Comparison of ENCODE assay signal across 9 cellular contexts in the genomic region with DNA sequence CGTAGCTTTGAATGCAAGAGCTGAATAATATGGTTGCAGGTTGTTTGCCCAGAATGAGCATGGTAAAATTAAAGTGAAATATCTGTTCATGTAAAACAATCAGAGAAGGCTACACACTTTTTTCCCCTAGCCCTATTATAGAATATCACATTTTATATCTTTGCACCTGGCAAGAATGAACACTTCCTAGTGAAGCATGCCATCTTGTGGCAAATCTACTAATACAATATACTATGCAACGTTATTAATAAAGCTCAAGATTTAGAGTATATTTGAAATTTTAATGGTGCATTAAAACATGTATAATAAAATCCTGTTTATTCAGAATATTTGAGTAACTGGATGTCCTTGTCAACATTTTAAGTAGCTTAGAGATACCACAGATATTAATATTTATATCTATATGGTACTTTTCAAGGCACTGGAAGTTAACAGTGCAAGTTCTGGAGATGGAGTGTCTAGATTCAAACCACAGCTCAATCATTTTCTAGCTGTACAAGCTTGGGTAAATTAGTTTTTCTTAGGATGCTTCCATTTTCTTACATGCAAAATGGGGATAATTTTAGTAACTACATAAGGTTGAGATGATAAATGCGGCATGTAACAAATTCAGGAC.
DNase-seq lines count a peak whose midpoint lies in the region; ATAC-seq and TF ChIP-seq lines count a peak whose summit lies in the region.
"Had no signal": no experiment of that assay in that cellular context is flagged by ENCODE, and none has a peak within 500 bp of the region (broad histone marks: within the 10 kb centered on the region; RNA-seq: fewer than 3 reads in every experiment).

No MANE protein-coding gene starts in this region.

- H3K36me3 ChIP-seq in GM23248 (ENCODE audit: low read depth) (no peaks in the 10 kb centered on the region), mammary epithelial cell (ENCODE audit: insufficient read depth, low read length) (no peaks in the 10 kb centered on the region), osteoblast (ENCODE audit: insufficient read depth, low read length) (no peaks in the 10 kb centered on the region)

- H3K79me2 ChIP-seq in GM23248 (ENCODE audit: insufficient read depth) (no peaks in the 10 kb centered on the region), mammary epithelial cell (ENCODE audit: insufficient read depth, low read length) (no peaks in the 10 kb centered on the region), osteoblast (ENCODE audit: insufficient read depth, low read length) (no peaks in the 10 kb centered on the region)
- H3K79me2 ChIP-seq: parathyroid adenoma had no signal

- H3K9ac ChIP-seq in GM23248 (no peak overlapping the region), mammary epithelial cell (ENCODE audit: insufficient read depth, low read length) (no peak overlapping the region)
- H3K9ac ChIP-seq: parathyroid adenoma had no signal

- no peaks in the 10 kb centered on the region for H3K9me3 ChIP-seq in GM23248 (ENCODE audit: low read depth)
- H3K9me3 ChIP-seq in mammary epithelial cell (replicated peaks; ENCODE audit: insufficient read depth, low read length), result no peaks in the 10 kb centered on the region
- H3K9me3 ChIP-seq in osteoblast (ENCODE audit: low read depth, low read length), result no peaks in the 10 kb centered on the region

- H2AFZ ChIP-seq in GM23248 (no peak overlapping the region), mammary epithelial cell (ENCODE audit: low read depth, low read length) (no peak overlapping the region), osteoblast (ENCODE audit: low read length) (no peak overlapping the region)
- H2AFZ ChIP-seq: parathyroid adenoma had no signal

- H3K4me3 ChIP-seq in GM23248 (no peak overlapping the region), mammary epithelial cell (replicated peaks in 1 of 3; ENCODE audit: insufficient read depth in 1 of 3, low read depth in 2 of 3, low read length in 3 of 3) (no peak overlapping the region), osteoblast (ENCODE audit: insufficient read depth, low read length) (no peak overlapping the region)

- intact Hi-C loops in mammary epithelial cell (cut with micrococcal nuclease), result loop anchor here (5.0 kb wide), 2 partner anchors 643 to 788 kb away; a partner anchor contains a TSS

- peak; percentile 64 for DNase-seq in GM23248
- DNase-seq in NCI-H2081 treated with DMSO at 0.1 percent for 48 hours (lab: John Stamatoyannopoulos, UW), result peak; percentile 46
- no peak for DNase-seq in mammary epithelial cell
- DNase-seq in osteoblast (ENCODE audit: insufficient read length, low spot score, missing footprints), result no peak
- DNase-seq in iPS-NIHi11 (ENCODE audit: low spot score), result no peak
- DNase-seq in dermis blood vessel endothelial cell, result no peak

- 66 to 68% methylated on average over 3 of the region's 3 CpGs for WGBS in GM23248 (ENCODE audit: low coverage in 1 of 2, low lambda C conversion rate in 2 of 2, missing lambda C conversion rate in 2 of 2), 2 experiments
- WGBS in mammary epithelial cell (ENCODE audit: low coverage, missing lambda C conversion rate), result 44% methylated on average over 3 of the region's 3 CpGs

- H3K27me3 ChIP-seq in GM23248 (replicated peaks; ENCODE audit: insufficient read depth) (no peaks in the 10 kb centered on the region), mammary epithelial cell (ENCODE audit: insufficient read depth, low read length) (no peaks in the 10 kb centered on the region), osteoblast (ENCODE audit: insufficient read depth, low read length) (no peaks in the 10 kb centered on the region)

- CTCF ChIA-PET in mammary epithelial cell (lab: Charles Lee; ENCODE audit: low non-redundant PET), result no interaction called here

- H3K4me1 ChIP-seq in GM23248 (ENCODE audit: insufficient read depth), result peaks cover 28% of the 10 kb centered on the region
- H3K4me1 ChIP-seq in mammary epithelial cell (ENCODE audit: insufficient read depth, low read length), result no peaks in the 10 kb centered on the region
- no peaks in the 10 kb centered on the region for H3K4me1 ChIP-seq in osteoblast (ENCODE audit: insufficient read depth, low read length)
- H3K4me1 ChIP-seq: parathyroid adenoma had no signal

- ATAC-seq in HG03280 (IDR thresholded peaks at IDR 0.05; ENCODE audit: unreplicated experiment) (no peak), GM19035 (IDR thresholded peaks at IDR 0.05; ENCODE audit: unreplicated experiment) (no peak)

- no peaks in the 10 kb centered on the region for H3K9me2 ChIP-seq in GM23248 (ENCODE audit: insufficient read depth)

- in situ Hi-C loops in GM23248 (cut with MboI) (loop anchor here (5.0 to 25.0 kb wide), 5 partner anchors 268 to 1893 kb away; a partner anchor contains a TSS), mammary epithelial cell (cut with MboI; ENCODE audit: low sequenced_read_pairs in 2 of 2) (loop anchor here (25.0 kb wide), 1 partner anchor 793 kb away; no protein-coding TSS in a partner anchor)

- dilution Hi-C loops in mammary epithelial cell (cut with HindIII; ENCODE audit: low sequenced_read_pairs), result no loop called here

- 0 out of 2 replicates have a peak, but pooled peaks cover 9% of the 10 kb centered on the region for H3F3A ChIP-seq in GM23248 (ENCODE audit: insufficient read depth)

- H4K20me1 ChIP-seq in GM23248 (ENCODE audit: insufficient read depth) (no peaks in the 10 kb centered on the region), mammary epithelial cell (ENCODE audit: insufficient read depth, low read length) (no peaks in the 10 kb centered on the region), osteoblast (ENCODE audit: insufficient read depth, low read length) (no peaks in the 10 kb centered on the region)

- no TSS peak for BruUV-seq in mammary epithelial cell (replicated peaks; lab: Mats Ljungman, UMichigan)

- H3K4me2 ChIP-seq in GM23248 (ENCODE audit: unreplicated experiment) (no peak overlapping the region), mammary epithelial cell (ENCODE audit: insufficient read depth, low read depth, low read length) (no peak overlapping the region), osteoblast (ENCODE audit: insufficient read depth, low read length) (no peak overlapping the region)

- H3K27ac ChIP-seq in GM23248 (no peak overlapping the region), mammary epithelial cell (ENCODE audit: insufficient read depth, low read depth, low read length) (no peak overlapping the region), osteoblast (ENCODE audit: low read depth, low read length) (no peak overlapping the region)
- H3K27ac ChIP-seq: parathyroid adenoma had no signal

- TF ChIP-seq CTCF in mammary epithelial cell (conservative IDR thresholded peaks at IDR 0.05 in 1 of 2, IDR thresholded peaks at IDR 0.05 in 1 of 2; ENCODE audit: extremely low read depth in 1 of 2, insufficient read depth in 1 of 2, low read depth in 1 of 2, low read length in 2 of 2) (peak; percentile 14 to 42), osteoblast (IDR thresholded peaks at IDR 0.05; ENCODE audit: extremely low read depth, low read depth, low read length) (peak; percentile 41)

Comparison
In these comparisons a context has a peak if more than half of its experiments do, and no peak if none do; other contexts are left out.
1. DNase-seq: peak in GM23248 (single experiment) and NCI-H2081 treated with DMSO at 0.1 percent for 48 hours (single experiment); none in mammary epithelial cell (single experiment), osteoblast (single experiment), iPS-NIHi11 (single experiment) and dermis blood vessel endothelial cell (single experiment).